In the genomic region with DNA sequence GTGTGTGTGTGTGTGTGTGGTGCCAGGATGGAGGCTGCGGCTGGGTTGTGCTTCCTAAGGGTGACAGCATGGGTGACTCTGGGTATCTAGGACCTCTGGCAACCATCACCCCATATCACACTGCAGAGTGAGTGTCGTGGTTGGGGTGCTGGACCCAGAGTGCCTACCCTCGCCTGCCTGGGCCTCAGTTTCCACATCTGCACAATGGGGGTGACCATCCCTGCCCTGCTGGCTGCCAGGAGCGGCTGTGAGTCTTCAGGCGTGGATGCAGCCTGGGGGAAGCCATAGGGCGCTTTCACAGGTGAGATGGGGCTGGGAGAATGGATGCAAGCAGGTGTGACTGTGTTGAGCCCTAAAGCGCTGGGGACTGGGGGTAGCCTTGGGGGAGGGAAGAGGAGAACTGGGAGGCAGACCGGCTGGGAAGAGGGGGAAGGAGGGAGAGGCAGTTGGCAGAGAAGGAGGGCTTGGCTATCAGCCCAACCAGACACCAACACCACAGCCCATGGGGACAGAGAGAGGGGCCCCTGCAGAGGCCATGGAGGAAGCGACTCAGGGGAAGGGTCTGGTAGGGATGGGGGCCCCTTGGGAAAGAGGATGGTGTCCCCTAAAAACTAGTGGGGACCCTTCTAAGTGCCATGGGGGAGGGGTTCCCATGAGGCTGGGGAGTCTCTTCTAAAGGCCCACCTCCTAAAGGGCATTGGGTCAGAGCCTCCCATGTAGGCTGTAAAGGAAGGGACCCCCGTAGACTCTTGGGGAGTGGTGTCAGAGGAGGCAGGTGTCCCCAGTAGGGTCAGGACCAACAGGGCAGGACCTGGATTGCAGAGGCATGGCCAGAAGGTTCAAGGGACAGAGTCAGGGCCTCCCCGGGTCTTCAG, we compare ENCODE assay signal across 1 cellular context.
TF ChIP-seq lines count a peak whose summit lies in the region.

No MANE protein-coding gene starts in this region.

TF ChIP-seq in H1, 55 proteins besides CTCF, POLR2A, EP300 and RAD21:
- TF ChIP-seq TEAD4 (IDR thresholded peaks at IDR 0.05; ENCODE audit: low read depth, low read length) (no peak), CEBPB (IDR thresholded peaks at IDR 0.05; ENCODE audit: low read depth, low read length) (no peak), SAP30 (IDR thresholded peaks at IDR 0.05; ENCODE audit: insufficient read depth, insufficient replicate concordance, low read length) (no peak)
